Comparison of ENCODE assay signal across 12 cellular contexts in the genomic region with DNA sequence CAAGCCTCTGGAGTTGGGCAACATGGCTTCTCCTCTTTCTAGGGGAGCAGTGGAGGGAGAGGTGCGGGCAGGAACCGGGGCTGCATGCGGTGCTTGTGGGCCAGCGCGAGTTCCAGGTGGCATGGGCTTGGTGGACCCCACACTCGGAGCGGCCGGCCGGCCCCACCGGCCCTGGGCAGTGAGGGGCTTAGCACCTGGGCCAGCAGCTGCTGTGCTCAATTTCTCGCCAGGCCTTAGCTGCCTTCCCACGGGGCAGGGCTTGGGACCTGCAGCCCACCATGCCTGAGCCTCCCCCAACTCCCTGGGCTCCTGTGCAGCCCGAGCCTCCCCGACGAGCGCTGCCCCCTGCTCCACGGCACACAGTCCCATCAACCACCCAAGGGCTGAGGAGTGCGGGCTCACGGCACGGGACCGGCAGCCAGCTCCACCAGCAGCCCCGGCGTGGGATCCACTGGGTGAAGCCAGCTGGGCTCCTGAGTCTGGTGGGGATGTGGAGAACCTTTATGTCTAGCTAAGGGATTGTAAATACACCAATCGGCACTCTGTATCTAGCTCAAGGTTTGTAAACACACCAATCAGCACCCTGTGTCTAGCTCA. TPM values are rescaled to one million over a fixed set of nuclear protein-coding genes. Genes with fewer than 3 reads are reported as not detected.
DNase-seq lines count a peak whose midpoint lies in the region; ATAC-seq and TF ChIP-seq lines count a peak whose summit lies in the region.
"Not testable (repeated sequence)": the region's sequence is repeated elsewhere in the genome, so short reads cannot be mapped to it uniquely, and the experiment has no call there.
"Had no signal": no experiment of that assay in that cellular context is flagged by ENCODE, and none has a peak within 500 bp of the region (broad histone marks: within the 10 kb centered on the region; RNA-seq: fewer than 3 reads in every experiment).

No MANE protein-coding gene starts in this region.

- peak overlapping the region; percentile 55 to 86 (median 76) for H3K4me3 Mint-ChIP-seq in CD4-positive, CD25-positive, alpha-beta regulatory T cell
- peak overlapping the region; percentile 78 for H3K4me3 Mint-ChIP-seq in activated CD4-positive, alpha-beta T cell treated with anti-CD3 and anti-CD28 coated beads, Interleukin-2, amount 10 ng/mL, durations not matched to agents 24 days and 14 days
- H3K4me3 Mint-ChIP-seq in activated T-cell treated with anti-CD3 and anti-CD28 coated beads, Interleukin-2, amount 50 U/mL, for 4 hours = peak overlapping the region; percentile 55
- peak overlapping the region in 1 of 2 donors; percentile 68 for H3K4me3 Mint-ChIP-seq in effector memory CD8-positive, alpha-beta T cell
- peak overlapping the region; percentile 87 for H3K4me3 Mint-ChIP-seq in natural killer cell treated with Interleukin-12 subunit alpha and Interleukin-12 subunit beta and Interleukin-15 and Interleukin-18, amount 100 ng/mL, for 72 hours

- H3K9me3 Mint-ChIP-seq in CD4-positive, CD25-positive, alpha-beta regulatory T cell = peaks cover 0 to 16% (median 2%) of the 10 kb centered on the region in 7 donors
- H3K9me3 Mint-ChIP-seq in activated CD4-positive, alpha-beta T cell treated with anti-CD3 and anti-CD28 coated beads, Interleukin-2, amount 10 ng/mL, durations not matched to agents 24 days and 14 days; activated T-cell treated with anti-CD3 and anti-CD28 coated beads, Interleukin-2, amount 50 U/mL, for 4 hours; effector memory CD8-positive, alpha-beta T cell; natural killer cell treated with Interleukin-12 subunit alpha and Interleukin-12 subunit beta and Interleukin-15 and Interleukin-18, amount 100 ng/mL, for 72 hours: not testable (repeated sequence)
- peaks cover 11 to 19% of the 10 kb centered on the region in 2 donors for H3K9me3 Mint-ChIP-seq in activated naive CD4-positive, alpha-beta T cell treated with anti-CD3 and anti-CD28 coated beads, Interleukin-2, amount 50 U/mL, for 72 hours

- peak overlapping the region; percentile 73 for H3K27ac ChIP-seq in CD4-positive, CD25-positive, alpha-beta regulatory T cell (ENCODE audit: insufficient read depth, low read length, poor library complexity, severe bottlenecking)
- not testable (repeated sequence) for H3K27ac ChIP-seq in MM.1S (ENCODE audit: low read length)
- H3K27ac ChIP-seq in upper lobe of left lung = peak overlapping the region; percentile 17 to 81 (median 38)

- H3K36me3 ChIP-seq in CD4-positive, CD25-positive, alpha-beta regulatory T cell (ENCODE audit: control insufficient read depth, insufficient read depth, low read length); MM.1S (replicated peaks; ENCODE audit: insufficient read depth, low read length); upper lobe of left lung: not testable (repeated sequence)

- peak overlapping the region; percentile 21; the same call in 1 of the 2 replicates for H2AFZ ChIP-seq in MM.1S (ENCODE audit: low read length)

- not testable (repeated sequence) for ATAC-seq in CD4-positive, CD25-positive, alpha-beta regulatory T cell (ENCODE audit: low read depth in 2 of 2); effector memory CD8-positive, alpha-beta T cell (replicated peaks); upper lobe of left lung (ENCODE audit: low FRiP score in 2 of 2)
- ATAC-seq in activated T-cell treated with anti-CD3 and anti-CD28 coated beads, Interleukin-2, amount 50 U/mL, for 4 hours = peak; percentile 45 to 53
- ATAC-seq in activated naive CD4-positive, alpha-beta T cell treated with anti-CD3 and anti-CD28 coated beads, Interleukin-2, amount 50 U/mL, for 72 hours = peak; percentile 22 to 25
- peak; percentile 20 to 62 for ATAC-seq in natural killer cell treated with Interleukin-12 subunit alpha and Interleukin-12 subunit beta and Interleukin-15 and Interleukin-18, amount 100 ng/mL, for 72 hours

- H3K27me3 Mint-ChIP-seq in CD4-positive, CD25-positive, alpha-beta regulatory T cell; activated CD4-positive, alpha-beta T cell treated with anti-CD3 and anti-CD28 coated beads, Interleukin-2, amount 10 ng/mL, durations not matched to agents 24 days and 14 days; activated T-cell treated with anti-CD3 and anti-CD28 coated beads, Interleukin-2, amount 50 U/mL, for 4 hours (ENCODE audit: low read depth); effector memory CD8-positive, alpha-beta T cell; natural killer cell treated with Interleukin-12 subunit alpha and Interleukin-12 subunit beta and Interleukin-15 and Interleukin-18, amount 100 ng/mL, for 72 hours: not testable (repeated sequence)

- not testable (repeated sequence) for H3K9ac ChIP-seq in MM.1S (ENCODE audit: low read length)

- TF ChIP-seq EP300 in upper lobe of left lung (IDR thresholded peaks at IDR 0.05) = not testable (repeated sequence)

- H3K9me3 ChIP-seq in CD4-positive, CD25-positive, alpha-beta regulatory T cell (ENCODE audit: control insufficient read depth in 2 of 2, low read length in 2 of 2); MM.1S (replicated peaks; ENCODE audit: insufficient read depth, low read length); upper lobe of left lung: not testable (repeated sequence)

- DNase-seq in CD4-positive, CD25-positive, alpha-beta regulatory T cell; MM.1S; activated CD4-positive, alpha-beta T cell treated with anti-CD3 and anti-CD28 coated beads, Interleukin-2, amount 10 ng/mL, durations not matched to agents 24 days and 14 days; activated T-cell treated with anti-CD3 and anti-CD28 coated beads, Interleukin-2, amount 50 U/mL, for 4 hours; activated naive CD4-positive, alpha-beta T cell treated with anti-CD3 and anti-CD28 coated beads, Interleukin-2, amount 50 U/mL, for 72 hours (ENCODE audit: low spot score in 2 of 2); effector memory CD8-positive, alpha-beta T cell; natural killer cell treated with Interleukin-12 subunit alpha and Interleukin-12 subunit beta and Interleukin-15 and Interleukin-18, amount 100 ng/mL, for 72 hours (ENCODE audit: low spot score): not testable (repeated sequence)
- DNase-seq in upper lobe of left lung = peak in 1 of 2 donors; percentile 64

- H3K4me1 ChIP-seq in CD4-positive, CD25-positive, alpha-beta regulatory T cell (ENCODE audit: control insufficient read depth, insufficient read depth, low read length, poor library complexity, severe bottlenecking) = peaks cover 32% of the 10 kb centered on the region
- H3K4me1 ChIP-seq in MM.1S (ENCODE audit: low read length); upper lobe of left lung: not testable (repeated sequence)

- not testable (repeated sequence) for H4K20me1 ChIP-seq in MM.1S (ENCODE audit: insufficient read depth, low read length)

- peak overlapping the region; percentile 68 for H3K4me3 ChIP-seq in CD4-positive, CD25-positive, alpha-beta regulatory T cell (ENCODE audit: low read depth, low read length)
- not testable (repeated sequence) for H3K4me3 ChIP-seq in MM.1S (ENCODE audit: low read length); upper lobe of left lung

- H3K27me3 ChIP-seq in CD4-positive, CD25-positive, alpha-beta regulatory T cell (ENCODE audit: control insufficient read depth, insufficient read depth, low read length); MM.1S (replicated peaks; ENCODE audit: insufficient read depth, low read length); upper lobe of left lung: not testable (repeated sequence)

- WGBS in upper lobe of left lung, 2 donors = 93 to 97% methylated on average over 10 to 16 of the region's 24 CpGs

- H3K79me2 ChIP-seq in MM.1S (ENCODE audit: low read length) = not testable (repeated sequence)

- peak overlapping the region; percentile 94 to 100 (median 98) for H3K27ac Mint-ChIP-seq in CD4-positive, CD25-positive, alpha-beta regulatory T cell
- peak overlapping the region; percentile 93 for H3K27ac Mint-ChIP-seq in activated CD4-positive, alpha-beta T cell treated with anti-CD3 and anti-CD28 coated beads, Interleukin-2, amount 10 ng/mL, durations not matched to agents 24 days and 14 days
- peak overlapping the region; percentile 34 to 94 for H3K27ac Mint-ChIP-seq in activated naive CD4-positive, alpha-beta T cell treated with anti-CD3 and anti-CD28 coated beads, Interleukin-2, amount 50 U/mL, for 72 hours
- H3K27ac Mint-ChIP-seq in effector memory CD8-positive, alpha-beta T cell = peak overlapping the region; percentile 73 to 85
- H3K27ac Mint-ChIP-seq in natural killer cell treated with Interleukin-12 subunit alpha and Interleukin-12 subunit beta and Interleukin-15 and Interleukin-18, amount 100 ng/mL, for 72 hours = peak overlapping the region; percentile 88 to 90

- not testable (repeated sequence) for H3K9me2 ChIP-seq in MM.1S (replicated peaks; ENCODE audit: insufficient read depth, low read length)

- H3K4me2 ChIP-seq in MM.1S (ENCODE audit: low read depth, low read length) = not testable (repeated sequence)

- peaks cover 15 to 88% (median 62%) of the 10 kb centered on the region in 4 donors for H3K4me1 Mint-ChIP-seq in CD4-positive, CD25-positive, alpha-beta regulatory T cell
- peaks cover 32% of the 10 kb centered on the region for H3K4me1 Mint-ChIP-seq in activated CD4-positive, alpha-beta T cell treated with anti-CD3 and anti-CD28 coated beads, Interleukin-2, amount 10 ng/mL, durations not matched to agents 24 days and 14 days
- peaks cover 56% of the 10 kb centered on the region for H3K4me1 Mint-ChIP-seq in activated T-cell treated with anti-CD3 and anti-CD28 coated beads, Interleukin-2, amount 50 U/mL, for 4 hours (ENCODE audit: low read depth)
- peaks cover 23 to 34% of the 10 kb centered on the region in 2 donors for H3K4me1 Mint-ChIP-seq in effector memory CD8-positive, alpha-beta T cell (ENCODE audit: low read depth in 2 of 2)
- peaks cover 34 to 44% of the 10 kb centered on the region in 2 donors for H3K4me1 Mint-ChIP-seq in natural killer cell treated with Interleukin-12 subunit alpha and Interleukin-12 subunit beta and Interleukin-15 and Interleukin-18, amount 100 ng/mL, for 72 hours (ENCODE audit: low read depth in 2 of 2)

- not testable (repeated sequence) for H3F3A ChIP-seq in MM.1S (ENCODE audit: insufficient read depth, low read length)

- TF ChIP-seq POLR2A in upper lobe of left lung (IDR thresholded peaks at IDR 0.05) = not testable (repeated sequence)

- TF ChIP-seq CTCF in MM.1S (IDR thresholded peaks at IDR 0.05; ENCODE audit: low read length); upper lobe of left lung (IDR thresholded peaks at IDR 0.05): not testable (repeated sequence)

- peaks cover 31% of the 10 kb centered on the region for H3K36me3 Mint-ChIP-seq in CD4-positive, CD25-positive, alpha-beta regulatory T cell
- H3K36me3 Mint-ChIP-seq in activated CD4-positive, alpha-beta T cell treated with anti-CD3 and anti-CD28 coated beads, Interleukin-2, amount 10 ng/mL, durations not matched to agents 24 days and 14 days (ENCODE audit: low read depth) = peaks cover 12% of the 10 kb centered on the region
- not testable (repeated sequence) for H3K36me3 Mint-ChIP-seq in activated T-cell treated with anti-CD3 and anti-CD28 coated beads, Interleukin-2, amount 50 U/mL, for 4 hours (ENCODE audit: insufficient read depth); effector memory CD8-positive, alpha-beta T cell (ENCODE audit: insufficient read depth)
- H3K36me3 Mint-ChIP-seq in activated naive CD4-positive, alpha-beta T cell treated with anti-CD3 and anti-CD28 coated beads, Interleukin-2, amount 50 U/mL, for 72 hours = peaks cover 28 to 33% of the 10 kb centered on the region in 2 donors
- peaks cover 12% of the 10 kb centered on the region for H3K36me3 Mint-ChIP-seq in natural killer cell treated with Interleukin-12 subunit alpha and Interleukin-12 subunit beta and Interleukin-15 and Interleukin-18, amount 100 ng/mL, for 72 hours

- intact Hi-C loops in activated CD4-positive, alpha-beta T cell treated with anti-CD3 and anti-CD28 coated beads, Interleukin-2, amount 10 ng/mL, durations not matched to agents 24 days and 14 days (cut with micrococcal nuclease) = loop anchor here (1.0 to 5.0 kb wide), 4 partner anchors 9 to 46 kb away; a partner anchor contains a TSS

RNA-seq across cellular contexts. Expression of a gene that starts 38.2 kb away (rescaled TPM):
- 12.1 TPM for total RNA-seq in CD4-positive, CD25-positive, alpha-beta regulatory T cell
- 10 to 100 TPM; 15.2 to 25.2 (median 22.5) TPM for polyA plus RNA-seq in CD4-positive, CD25-positive, alpha-beta regulatory T cell
- 0.14 TPM in 1 of 2 replicates, not detected in the other for total RNA-seq in activated CD4-positive, alpha-beta T cell treated with anti-CD3 and anti-CD28 coated beads, Interleukin-2, amount 10 ng/mL, durations not matched to agents 24 days and 14 days
- under 1 TPM; 0.35 to 0.48 (median 0.40) TPM for total RNA-seq in activated T-cell treated with anti-CD3 and anti-CD28 coated beads, Interleukin-2, amount 50 U/mL, for 4 hours
- 1 to 10 TPM; 1.5 to 2.0 TPM for total RNA-seq in activated naive CD4-positive, alpha-beta T cell treated with anti-CD3 and anti-CD28 coated beads, Interleukin-2, amount 50 U/mL, for 72 hours
- not detected for total RNA-seq in natural killer cell treated with Interleukin-12 subunit alpha and Interleukin-12 subunit beta and Interleukin-15 and Interleukin-18, amount 100 ng/mL, for 72 hours
- total RNA-seq in upper lobe of left lung = 10 to 100 TPM in 2 of 6 donors, 1 to 10 TPM in 4; 1.0 to 40.4 (median 7.6) TPM
- total RNA-seq: H7, HFFc6, NCI-H460 had no signal
- polyA plus RNA-seq: A549 had no signal

RNA-seq across cellular contexts. Expression of a gene that starts 43.3 kb away (rescaled TPM):
- 370 TPM for total RNA-seq in CD4-positive, CD25-positive, alpha-beta regulatory T cell
- 1,000 to 10,000 TPM; 1,894 to 2,165 (median 2,020) TPM for polyA plus RNA-seq in CD4-positive, CD25-positive, alpha-beta regulatory T cell
- total RNA-seq in activated CD4-positive, alpha-beta T cell treated with anti-CD3 and anti-CD28 coated beads, Interleukin-2, amount 10 ng/mL, durations not matched to agents 24 days and 14 days = 82.3 and 92.7 TPM in 2 replicates
- 100 to 1,000 TPM in 2 of 3 donors, 10 to 100 TPM in 1; 95.7 to 129 (median 112) TPM for total RNA-seq in activated T-cell treated with anti-CD3 and anti-CD28 coated beads, Interleukin-2, amount 50 U/mL, for 4 hours
- 100 to 1,000 TPM; 317 to 341 TPM for total RNA-seq in activated naive CD4-positive, alpha-beta T cell treated with anti-CD3 and anti-CD28 coated beads, Interleukin-2, amount 50 U/mL, for 72 hours
- total RNA-seq in natural killer cell treated with Interleukin-12 subunit alpha and Interleukin-12 subunit beta and Interleukin-15 and Interleukin-18, amount 100 ng/mL, for 72 hours = 10 to 100 TPM; 29.5 to 66.8 TPM
- 10 to 100 TPM in 4 of 6 donors, 1 to 10 TPM in 2; 3.9 to 41.3 (median 14.5) TPM for total RNA-seq in upper lobe of left lung
- total RNA-seq: H7, NCI-H460 had no signal
